8 cellular contexts compared by ENCODE assay signal in the genomic region with DNA sequence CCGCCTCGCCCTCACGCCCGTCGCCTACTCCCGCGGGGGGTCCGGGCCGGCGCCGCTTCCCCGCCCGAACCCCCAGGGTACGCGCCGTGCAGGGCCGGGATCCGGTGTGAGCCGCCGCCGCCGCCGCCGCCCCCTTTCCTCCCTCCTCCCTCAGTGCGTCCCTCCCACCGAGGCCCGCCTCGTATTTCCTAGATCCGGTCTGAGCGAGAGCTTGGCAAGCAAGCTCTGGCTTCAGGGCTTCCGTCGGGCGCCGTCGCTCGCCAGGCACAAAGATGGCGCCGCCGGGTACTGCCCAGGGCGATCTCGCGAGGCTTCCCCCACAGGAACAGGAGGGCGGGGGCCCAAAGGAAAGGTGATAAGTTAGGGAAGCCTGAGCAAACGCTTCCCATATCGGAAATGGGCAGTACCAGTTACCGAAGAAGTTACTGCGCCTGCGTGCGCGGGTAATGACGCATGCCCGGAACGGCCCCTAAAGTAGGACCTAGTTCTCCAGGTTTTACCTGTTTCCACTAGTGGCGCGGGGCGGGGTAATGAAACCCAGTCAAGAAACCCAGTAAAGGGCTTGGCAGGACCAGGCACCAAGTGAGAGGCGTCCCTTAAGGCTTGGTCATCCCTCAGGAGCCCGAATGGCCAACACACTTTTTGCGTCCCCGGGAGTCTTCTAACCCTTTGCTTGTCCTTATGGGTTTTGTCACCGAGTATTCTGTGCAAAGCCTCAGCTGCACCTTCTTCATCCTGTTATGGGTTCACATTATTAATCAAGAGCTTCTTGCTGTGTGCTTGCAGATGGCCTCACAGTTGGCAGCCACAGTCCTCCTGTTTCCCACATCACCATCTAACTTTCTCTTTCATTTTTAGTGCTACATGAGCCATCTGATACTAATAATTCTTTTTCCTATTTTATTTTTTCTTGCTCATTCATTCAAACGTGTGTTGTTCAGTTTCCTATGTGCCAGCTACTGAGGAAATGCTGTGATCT. TPM values are rescaled to one million over a fixed set of nuclear protein-coding genes. Genes with fewer than 3 reads are reported as not detected.
DNase-seq lines count a peak whose midpoint lies in the region; ATAC-seq lines count a peak whose summit lies in the region.

TSS of gene TAB3 (minus strand) at position 108 of the 979 bp plus-strand sequence. CDS start 29,666 bp downstream, outside the sequence.

- DNase-seq in C1 segment of cervical spinal cord (lab: John Stamatoyannopoulos, UW), result peak; percentile 31 to 96 (median 76)
- peak; percentile 92 for DNase-seq in NCI-H748 treated with DMSO at 0.1 percent for 48 hours (lab: John Stamatoyannopoulos, UW)
- DNase-seq in activated CD4-positive, alpha-beta T cell treated with anti-CD3 and anti-CD28 coated beads, Interleukin-2, amount 50 U/mL, for 24 hours (ENCODE audit: low read depth in 1 of 2, low spot score in 1 of 2), result peak; percentile 69 to 89
- DNase-seq in left lobe of liver (ENCODE audit: low spot score), result peak; percentile 95
- peak; percentile 90 for DNase-seq in stimulated activated CD4-positive, alpha-beta T cell treated with anti-CD3 and anti-CD28 coated beads, Interleukin-2, amount 100 ng/mL, for 4 hours (ENCODE audit: low read depth)

- peak within 1 kb of the TSS; percentile 82 for H3K4me3 Mint-ChIP-seq in dendritic cell treated with granulocyte-macrophage colony-stimulating factor and Interleukin-4, amounts not matched to agents 40 ng/mL and 50 ng/mL, for 4 days

- peak; percentile 86 for ATAC-seq in GM19372 (IDR thresholded peaks at IDR 0.05; ENCODE audit: low read depth, unreplicated experiment)
- peak; percentile 84 for ATAC-seq in HG03558 (IDR thresholded peaks at IDR 0.05; ENCODE audit: extremely low read depth, unreplicated experiment)
- peak; percentile 89 for ATAC-seq in left lobe of liver

- peaks cover 10% of the 10 kb centered on the region for H3K4me1 Mint-ChIP-seq in dendritic cell treated with granulocyte-macrophage colony-stimulating factor and Interleukin-4, amounts not matched to agents 40 ng/mL and 50 ng/mL, for 4 days (ENCODE audit: low read depth)

- peaks cover 17% of the 10 kb centered on the region for H3K36me3 Mint-ChIP-seq in dendritic cell treated with granulocyte-macrophage colony-stimulating factor and Interleukin-4, amounts not matched to agents 40 ng/mL and 50 ng/mL, for 4 days (ENCODE audit: low read depth)

- intact Hi-C loops in dendritic cell treated with granulocyte-macrophage colony-stimulating factor and Interleukin-4, amounts not matched to agents 40 ng/mL and 50 ng/mL, for 4 days (cut with micrococcal nuclease), result loop anchor here (1.0 kb wide), 1 partner anchor 25 kb away; no protein-coding TSS in a partner anchor

- H3K27me3 Mint-ChIP-seq in dendritic cell treated with granulocyte-macrophage colony-stimulating factor and Interleukin-4, amounts not matched to agents 40 ng/mL and 50 ng/mL, for 4 days, result no peaks in the 10 kb centered on the region

- peak within 1 kb of the TSS; percentile 90 for H3K27ac Mint-ChIP-seq in dendritic cell treated with granulocyte-macrophage colony-stimulating factor and Interleukin-4, amounts not matched to agents 40 ng/mL and 50 ng/mL, for 4 days

- H3K9me3 Mint-ChIP-seq in dendritic cell treated with granulocyte-macrophage colony-stimulating factor and Interleukin-4, amounts not matched to agents 40 ng/mL and 50 ng/mL, for 4 days, result no peaks in the 10 kb centered on the region

RNA-seq across cellular contexts. Expression of gene TAB3, which starts in this region (rescaled TPM):
- 21.2 TPM for total RNA-seq in left lobe of liver

Comparison
In these comparisons a context has a peak if more than half of its experiments do, and no peak if none do; other contexts are left out.
1. Peak in every context shown above with its lines: DNase-seq and ATAC-seq.